8 cellular contexts compared by ENCODE assay signal in genomic region chr3:122021811-122022401, GRCh38. TPM values are rescaled to one million over a fixed set of nuclear protein-coding genes. Genes with fewer than 3 reads are reported as not detected.
A peak's percentile ranks its signal among the peaks of the same experiment; 100 is the strongest.
DNase-seq lines count a peak whose midpoint lies in the region; ATAC-seq and TF ChIP-seq lines count a peak whose summit lies in the region.

TSS of gene ILDR1 (minus strand) at chr3:122022247. CDS start at chr3:122022077, 170 bp downstream.

- peaks cover 4% of the 10 kb centered on the region for H3K4me1 ChIP-seq in vagina

- DNase-seq in activated CD8-positive, alpha-beta memory T cell treated with anti-CD3 and anti-CD28 coated beads, Interleukin-2, amount 10 ng/mL, durations not matched to agents 7 days and 5 days, result no peak
- no peak for DNase-seq in activated CD8-positive, alpha-beta memory T cell treated with anti-CD3 and anti-CD28 coated beads for 24 hours
- DNase-seq in T-helper 17 cell (no peak), kidney epithelial cell (ENCODE audit: low read depth) (no peak), vagina (ENCODE audit: extremely low spot score in 2 of 2) (no peak), midbrain (lab: John Stamatoyannopoulos, UW) (no peak)

- H3K36me3 ChIP-seq in kidney epithelial cell (ENCODE audit: control insufficient read depth, insufficient read depth, low read length), result no peaks in the 10 kb centered on the region
- H3K36me3 ChIP-seq in vagina, result no peaks in the 10 kb centered on the region

- intact Hi-C loops in vagina (cut with DNase I), result no loop called here

- H3K9me3 ChIP-seq in T-helper 17 cell (ENCODE audit: control insufficient read depth, low read length, poor library complexity, severe bottlenecking), result no peaks in the 10 kb centered on the region
- H3K9me3 ChIP-seq in vagina, result no peaks in the 10 kb centered on the region

- peaks cover 10% of the 10 kb centered on the region for H3K36me3 Mint-ChIP-seq in activated CD8-positive, alpha-beta memory T cell treated with anti-CD3 and anti-CD28 coated beads, Interleukin-2, amount 10 ng/mL, durations not matched to agents 7 days and 5 days
- H3K36me3 Mint-ChIP-seq in T-helper 17 cell (ENCODE audit: low read depth), result peaks cover 4% of the 10 kb centered on the region

- H3K27me3 Mint-ChIP-seq in activated CD8-positive, alpha-beta memory T cell treated with anti-CD3 and anti-CD28 coated beads, Interleukin-2, amount 10 ng/mL, durations not matched to agents 7 days and 5 days, result peaks cover 27% of the 10 kb centered on the region
- H3K27me3 Mint-ChIP-seq in T-helper 17 cell, result peaks cover 46% of the 10 kb centered on the region

- H3K4me3 ChIP-seq in kidney epithelial cell (ENCODE audit: low read depth, low read length), result peak within 1 kb of the TSS; percentile 61
- H3K4me3 ChIP-seq in vagina, result peak within 1 kb of the TSS in 1 of 2 donors; percentile 36

- H3K9me3 Mint-ChIP-seq in activated CD8-positive, alpha-beta memory T cell treated with anti-CD3 and anti-CD28 coated beads, Interleukin-2, amount 10 ng/mL, durations not matched to agents 7 days and 5 days (ENCODE audit: low read depth), result no peaks in the 10 kb centered on the region

- H3K27me3 ChIP-seq in kidney epithelial cell (ENCODE audit: control insufficient read depth, insufficient read depth, low read length) (no peaks in the 10 kb centered on the region), vagina (no peaks in the 10 kb centered on the region)

- no peak for TF ChIP-seq CTCF in kidney epithelial cell (IDR thresholded peaks at IDR 0.05; ENCODE audit: insufficient read depth, low read length, poor library complexity, severe bottlenecking)
- TF ChIP-seq CTCF in vagina (IDR thresholded peaks at IDR 0.05), result no peak

- peaks cover 23% of the 10 kb centered on the region for H3K4me1 Mint-ChIP-seq in activated CD8-positive, alpha-beta memory T cell treated with anti-CD3 and anti-CD28 coated beads, Interleukin-2, amount 10 ng/mL, durations not matched to agents 7 days and 5 days
- peaks cover 4% of the 10 kb centered on the region for H3K4me1 Mint-ChIP-seq in T-helper 17 cell

- H3K27ac Mint-ChIP-seq in activated CD8-positive, alpha-beta memory T cell treated with anti-CD3 and anti-CD28 coated beads, Interleukin-2, amount 10 ng/mL, durations not matched to agents 7 days and 5 days, result no peak within 1 kb of the TSS
- no peak within 1 kb of the TSS for H3K27ac Mint-ChIP-seq in T-helper 17 cell

- H3K27ac ChIP-seq in vagina, result no peak within 1 kb of the TSS

- peak within 1 kb of the TSS; percentile 61 for H3K4me3 Mint-ChIP-seq in activated CD8-positive, alpha-beta memory T cell treated with anti-CD3 and anti-CD28 coated beads, Interleukin-2, amount 10 ng/mL, durations not matched to agents 7 days and 5 days
- peak within 1 kb of the TSS; percentile 88 for H3K4me3 Mint-ChIP-seq in T-helper 17 cell

- peak; percentile 82 for ATAC-seq in activated CD8-positive, alpha-beta memory T cell treated with anti-CD3 and anti-CD28 coated beads, Interleukin-2, amount 10 ng/mL, durations not matched to agents 7 days and 5 days
- ATAC-seq in HG03460 (IDR thresholded peaks at IDR 0.05; ENCODE audit: unreplicated experiment) (peak; percentile 41), T-helper 17 cell (peak; percentile 55), HG02938 (IDR thresholded peaks at IDR 0.05; ENCODE audit: unreplicated experiment) (no peak)

- CTCF ChIA-PET in activated CD8-positive, alpha-beta memory T cell treated with anti-CD3 and anti-CD28 coated beads, Interleukin-2, amount 10 ng/mL, durations not matched to agents 7 days and 5 days (lab: Charles Lee), result interaction anchor here (1.6 kb wide), 1 partner anchor 26 kb away, joined by 7 read pairs; no protein-coding TSS in a partner anchor

- TF ChIP-seq POLR2A in vagina (IDR thresholded peaks at IDR 0.05), result no peak

RNA-seq across cellular contexts. Expression of gene ILDR1, which starts in this region (rescaled TPM):
- 1 to 10 TPM; 3.8 to 4.5 TPM for total RNA-seq in activated CD8-positive, alpha-beta memory T cell treated with anti-CD3 and anti-CD28 coated beads, Interleukin-2, amount 10 ng/mL, durations not matched to agents 7 days and 5 days
- under 1 TPM in 1 of 2 donors, not detected in 1; 0.32 TPM for total RNA-seq in T-helper 17 cell
- 3.7 and 4.4 TPM in 2 replicates for total RNA-seq in kidney epithelial cell
- total RNA-seq in vagina, result 3.7 TPM

Comparison
In these comparisons a context has a peak if more than half of its experiments do, and no peak if none do; other contexts are left out.
1. Peak in ATAC-seq in T-helper 17 cell; RNA of the gene not detected or under 1 TPM.